ENCODE assay signal across 7 cellular contexts in genomic region chr5:251980-252379, GRCh38. TPM values are rescaled to one million over a fixed set of nuclear protein-coding genes. Genes with fewer than 3 reads are reported as not detected.
DNase-seq lines count a peak whose midpoint lies in the region; ATAC-seq, FAIRE-seq and TF ChIP-seq lines count a peak whose summit lies in the region.
"Not testable (repeated sequence)": the region's sequence is repeated elsewhere in the genome, so short reads cannot be mapped to it uniquely, and the experiment has no call there.

No MANE protein-coding gene starts in this region.

- not testable (repeated sequence) for H3K4me1 Mint-ChIP-seq in activated CD8-positive, alpha-beta T cell treated with anti-CD3 and anti-CD28 coated beads, Interleukin-2, amount 10 ng/mL, durations not matched to agents 7 days and 5 days (ENCODE audit: low read depth)

- TF ChIP-seq CTCF in C4-2B (conservative IDR thresholded peaks at IDR 0.05); Loucy (conservative IDR thresholded peaks at IDR 0.05; ENCODE audit: low read length); SU-DHL-6 (IDR thresholded peaks at IDR 0.05; ENCODE audit: insufficient read depth, low read length, poor library complexity, severe bottlenecking); bronchial epithelial cell (IDR thresholded peaks at IDR 0.05; ENCODE audit: insufficient read depth, low read length, severe bottlenecking); esophagus squamous epithelium (IDR thresholded peaks at IDR 0.05): not testable (repeated sequence)

- not testable (repeated sequence) for H3K9me2 ChIP-seq in Loucy (replicated peaks; ENCODE audit: low read depth, low read length); SU-DHL-6 (replicated peaks; ENCODE audit: insufficient read depth, low read length)

- H4K20me1 ChIP-seq in Loucy (ENCODE audit: insufficient read depth, low read length, poor library complexity, severe bottlenecking); SU-DHL-6 (ENCODE audit: low read depth, low read length): not testable (repeated sequence)

- H3K4me2 ChIP-seq in Loucy (ENCODE audit: low read depth, low read length, poor library complexity, severe bottlenecking), result peak overlapping the region; percentile 66
- H3K4me2 ChIP-seq in SU-DHL-6 (ENCODE audit: low read depth, low read length, poor library complexity, severe bottlenecking), result peak overlapping the region; percentile 44

- H3K9me3 Mint-ChIP-seq in activated CD8-positive, alpha-beta T cell treated with anti-CD3 and anti-CD28 coated beads, Interleukin-2, amount 10 ng/mL, durations not matched to agents 7 days and 5 days (ENCODE audit: insufficient read depth), result not testable (repeated sequence)

- peaks cover 54% of the 10 kb centered on the region for H3K4me1 ChIP-seq in Loucy (ENCODE audit: insufficient read depth, low read length, poor library complexity, severe bottlenecking)
- peaks cover 0 to 24% (median 3%) of the 10 kb centered on the region in 3 donors for H3K4me1 ChIP-seq in esophagus squamous epithelium
- H3K4me1 ChIP-seq in small intestine (ENCODE audit: control insufficient read depth in 2 of 2, insufficient read depth in 1 of 2, low read depth in 1 of 2, low read length in 1 of 2), result not testable (repeated sequence)

- not testable (repeated sequence) for H3K4me3 ChIP-seq in Loucy (ENCODE audit: low read length, poor library complexity, severe bottlenecking); SU-DHL-6 (ENCODE audit: insufficient read depth, low read length, poor library complexity, severe bottlenecking); bronchial epithelial cell (ENCODE audit: low read depth, low read length); esophagus squamous epithelium; small intestine (ENCODE audit: low read depth in 1 of 2, low read length in 2 of 2)

- WGBS in esophagus squamous epithelium, 2 donors, result 27 to 43% methylated on average over 11 of the region's 11 CpGs
- 13 to 51% (median 29%) methylated on average over 11 of the region's 11 CpGs for WGBS in small intestine, 3 donors

- H3K27ac Mint-ChIP-seq in activated CD8-positive, alpha-beta T cell treated with anti-CD3 and anti-CD28 coated beads, Interleukin-2, amount 10 ng/mL, durations not matched to agents 7 days and 5 days, result peak overlapping the region; percentile 26

- not testable (repeated sequence) for H2AFZ ChIP-seq in Loucy (ENCODE audit: low read length); SU-DHL-6 (ENCODE audit: low read depth, low read length, severe bottlenecking)

- H3K9ac ChIP-seq in Loucy (ENCODE audit: low read depth, low read length, poor library complexity, severe bottlenecking), result peak overlapping the region; percentile 78
- H3K9ac ChIP-seq in SU-DHL-6 (ENCODE audit: low read length), result peak overlapping the region; percentile 42

- peaks cover 26% of the 10 kb centered on the region; the same call in 1 of the 2 replicates for H3K9me3 ChIP-seq in Loucy (ENCODE audit: insufficient read depth, low read depth, low read length)
- not testable (repeated sequence) for H3K9me3 ChIP-seq in SU-DHL-6 (ENCODE audit: insufficient read depth, low read length); esophagus squamous epithelium; small intestine (ENCODE audit: control insufficient read depth, low read depth)

- H3K4me3 Mint-ChIP-seq in activated CD8-positive, alpha-beta T cell treated with anti-CD3 and anti-CD28 coated beads, Interleukin-2, amount 10 ng/mL, durations not matched to agents 7 days and 5 days, result not testable (repeated sequence)

- peaks cover 10% of the 10 kb centered on the region; the same call in 1 of the 2 replicates for H3K79me2 ChIP-seq in Loucy (ENCODE audit: insufficient read depth, low read length)
- H3K79me2 ChIP-seq in SU-DHL-6 (ENCODE audit: insufficient read depth, low read length), result not testable (repeated sequence)

- peaks cover 68% of the 10 kb centered on the region for H3K36me3 Mint-ChIP-seq in activated CD8-positive, alpha-beta T cell treated with anti-CD3 and anti-CD28 coated beads, Interleukin-2, amount 10 ng/mL, durations not matched to agents 7 days and 5 days (ENCODE audit: low read depth)

- peaks cover 65% of the 10 kb centered on the region for H3K36me3 ChIP-seq in Loucy (ENCODE audit: insufficient read depth, low read length)
- peaks cover 17% of the 10 kb centered on the region for H3K36me3 ChIP-seq in SU-DHL-6 (ENCODE audit: low read length)
- H3K36me3 ChIP-seq in bronchial epithelial cell (ENCODE audit: control insufficient read depth, insufficient read depth, low read length), result peaks cover 13% of the 10 kb centered on the region
- H3K36me3 ChIP-seq in esophagus squamous epithelium, result peaks cover 10 to 94% (median 20%) of the 10 kb centered on the region in 3 donors
- not testable (repeated sequence) for H3K36me3 ChIP-seq in small intestine (ENCODE audit: control insufficient read depth in 2 of 2, insufficient read depth in 2 of 2, low read length in 2 of 2)

- DNase-seq in activated CD8-positive, alpha-beta T cell treated with anti-CD3 and anti-CD28 coated beads, Interleukin-2, amount 10 ng/mL, durations not matched to agents 7 days and 5 days; esophagus squamous epithelium (lab: John Stamatoyannopoulos, UW); small intestine: not testable (repeated sequence)
- peak; percentile 28 for DNase-seq in bronchial epithelial cell (ENCODE audit: low read depth)

- POLR2A ChIA-PET in activated CD8-positive, alpha-beta T cell treated with anti-CD3 and anti-CD28 coated beads, Interleukin-2, amount 10 ng/mL, durations not matched to agents 7 days and 5 days (lab: Charles Lee), result not testable (repeated sequence)

- CTCF ChIA-PET in activated CD8-positive, alpha-beta T cell treated with anti-CD3 and anti-CD28 coated beads, Interleukin-2, amount 10 ng/mL, durations not matched to agents 7 days and 5 days (lab: Charles Lee), result not testable (repeated sequence)

- H3K27me3 Mint-ChIP-seq in activated CD8-positive, alpha-beta T cell treated with anti-CD3 and anti-CD28 coated beads, Interleukin-2, amount 10 ng/mL, durations not matched to agents 7 days and 5 days (ENCODE audit: low read depth), result not testable (repeated sequence)

- H3K27me3 ChIP-seq in Loucy (ENCODE audit: insufficient read depth, low read length, poor library complexity, severe bottlenecking); SU-DHL-6 (ENCODE audit: low read length); bronchial epithelial cell (ENCODE audit: control insufficient read depth, insufficient read depth, low read length); esophagus squamous epithelium; small intestine (ENCODE audit: control insufficient read depth in 2 of 2, insufficient read depth in 2 of 2, low read length in 2 of 2): not testable (repeated sequence)

- intact Hi-C loops in esophagus squamous epithelium (cut with DNase I), result not testable (repeated sequence)

- not testable (repeated sequence) for FAIRE-seq in bronchial epithelial cell (lab: Jason Lieb, UNC); small intestine (lab: Jason Lieb, UNC)

- not testable (repeated sequence) for ATAC-seq in activated CD8-positive, alpha-beta T cell treated with anti-CD3 and anti-CD28 coated beads, Interleukin-2, amount 10 ng/mL, durations not matched to agents 7 days and 5 days

- TF ChIP-seq POLR2A in esophagus squamous epithelium (IDR thresholded peaks at IDR 0.05), result not testable (repeated sequence)

- peak overlapping the region; percentile 48; the same call in 1 of the 2 replicates for H3K27ac ChIP-seq in C4-2B
- H3K27ac ChIP-seq in SU-DHL-6 (ENCODE audit: low read depth, low read length), result peak overlapping the region; percentile 90
- H3K27ac ChIP-seq in esophagus squamous epithelium, result peak overlapping the region; percentile 57 to 85 (median 79)
- H3K27ac ChIP-seq in small intestine (ENCODE audit: low read depth in 1 of 2, low read length in 1 of 2), result peak overlapping the region; percentile 93 to 94

- peaks cover 23% of the 10 kb centered on the region for H3F3A ChIP-seq in Loucy (ENCODE audit: low read depth)
- peaks cover 12% of the 10 kb centered on the region; the same call in 1 of the 2 replicates for H3F3A ChIP-seq in SU-DHL-6 (ENCODE audit: insufficient read depth)

RNA-seq across cellular contexts. Expression of gene PDCD6, which starts 19.5 kb away (rescaled TPM):
- 100 to 1,000 TPM in 1 of 2 experiments, 10 to 100 TPM in 1; 96.1 to 101 TPM for total RNA-seq in activated CD8-positive, alpha-beta T cell treated with anti-CD3 and anti-CD28 coated beads, Interleukin-2, amount 10 ng/mL, durations not matched to agents 7 days and 5 days
- total RNA-seq in bronchial epithelial cell (189 and 195 TPM in 2 replicates), esophagus squamous epithelium (100 to 1,000 TPM in 3 of 4 donors, 10 to 100 TPM in 1; 97.8 to 129 (median 114) TPM)
- polyA plus RNA-seq in small intestine, result 100 to 1,000 TPM; 147 to 204 (median 202) TPM

RNA-seq across cellular contexts. Expression of gene SDHA, which starts 33.9 kb away (rescaled TPM):
- 100 to 1,000 TPM; 145 to 152 TPM for total RNA-seq in activated CD8-positive, alpha-beta T cell treated with anti-CD3 and anti-CD28 coated beads, Interleukin-2, amount 10 ng/mL, durations not matched to agents 7 days and 5 days
- 106 and 136 TPM in 2 replicates for total RNA-seq in bronchial epithelial cell
- 10 to 100 TPM; 45.7 to 71.5 (median 54.9) TPM for total RNA-seq in esophagus squamous epithelium
- 100 to 1,000 TPM; 208 to 377 (median 327) TPM for polyA plus RNA-seq in small intestine

RNA-seq across cellular contexts. Expression of gene CCDC127, which starts 34.0 kb away (rescaled TPM):
- 1 to 10 TPM; 5.3 to 6.8 TPM for total RNA-seq in activated CD8-positive, alpha-beta T cell treated with anti-CD3 and anti-CD28 coated beads, Interleukin-2, amount 10 ng/mL, durations not matched to agents 7 days and 5 days
- total RNA-seq in bronchial epithelial cell (2.9 and 4.1 TPM in 2 replicates), esophagus squamous epithelium (1 to 10 TPM in 3 of 4 donors, under 1 TPM in 1; 0.97 to 4.2 (median 1.9) TPM)
- 1 to 10 TPM; 1.3 to 3.1 (median 1.4) TPM for polyA plus RNA-seq in small intestine
